In the genomic region with DNA sequence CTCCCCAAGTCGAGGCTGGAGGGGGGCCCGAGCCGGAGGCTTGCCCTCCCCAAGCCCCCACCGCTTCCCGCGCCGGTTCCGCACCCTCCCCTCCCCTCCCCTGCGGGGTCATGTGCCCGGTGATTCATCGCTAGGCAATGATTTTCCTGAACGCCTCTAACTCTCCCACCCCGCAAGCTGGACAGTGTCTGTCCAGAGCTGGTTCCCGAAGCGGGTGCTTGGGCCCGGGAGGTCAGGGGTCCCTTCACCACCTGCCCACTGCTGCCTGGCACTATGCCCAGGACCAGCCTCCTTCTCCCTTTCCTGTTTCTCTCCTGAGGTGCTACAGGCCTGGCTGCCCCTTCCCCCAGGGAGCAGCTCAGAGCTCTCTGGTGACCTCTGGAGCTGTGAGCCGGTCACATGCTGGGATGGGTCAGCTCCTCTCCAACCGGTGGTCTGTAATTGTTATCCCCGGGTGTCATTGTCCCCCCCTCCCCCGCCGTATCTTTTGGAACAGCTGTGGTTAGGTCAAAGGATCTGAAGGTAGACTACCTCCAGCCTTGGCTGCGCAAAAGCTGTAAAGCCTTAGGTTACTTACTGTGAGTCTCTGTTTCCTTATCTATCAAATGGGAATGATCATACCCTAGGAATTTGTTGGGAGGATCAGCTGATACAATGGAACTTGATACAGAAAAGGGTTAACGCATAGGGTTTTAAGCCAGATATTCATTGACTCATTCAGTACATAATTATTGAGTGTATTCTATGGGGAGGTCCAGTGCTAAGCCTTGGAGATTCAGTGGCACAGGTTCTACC, we compare ENCODE assay signal across 1 cellular context.
TF ChIP-seq lines count a peak whose summit lies in the region.

No MANE protein-coding gene starts in this region.

TF ChIP-seq in K562, 482 proteins besides CTCF, POLR2A, EP300 and RAD21 (continues in another document):
- TF ChIP-seq POLR2AphosphoS2 (IDR thresholded peaks at IDR 0.05; ENCODE audit: low read length) (no peak), SRSF1 (IDR thresholded peaks at IDR 0.05; ENCODE audit: low read depth, low read length) (no peak), TBP (optimal IDR thresholded peaks at IDR 0.05; ENCODE audit: low read depth, low read length) (no peak), RFX1 (IDR thresholded peaks at IDR 0.05) (no peak), HNRNPLL (IDR thresholded peaks at IDR 0.05; ENCODE audit: low read depth, low read length, poor library complexity, severe bottlenecking) (no peak), BRCA1 (IDR thresholded peaks at IDR 0.05) (no peak), BRCA1 (CRISPR knock-in tag; IDR thresholded peaks at IDR 0.05) (no peak), SLC30A9 (CRISPR knock-in tag; IDR thresholded peaks at IDR 0.05) (no peak), RBM34 (IDR thresholded peaks at IDR 0.05; ENCODE audit: borderline replicate concordance, insufficient read depth, low read length) (no peak), SRSF3 (IDR thresholded peaks at IDR 0.05; ENCODE audit: insufficient read depth, low read length) (no peak), MCM7 (IDR thresholded peaks at IDR 0.05) (no peak), CCNT2 (IDR thresholded peaks at IDR 0.05; ENCODE audit: borderline replicate concordance, extremely low read depth, insufficient read length, low read depth, low read length) (peak; percentile 3), THRAP3 (IDR thresholded peaks at IDR 0.05; ENCODE audit: borderline replicate concordance) (no peak), ZNF232 (CRISPR knock-in tag; IDR thresholded peaks at IDR 0.05) (no peak), ZFP36 (IDR thresholded peaks at IDR 0.05; ENCODE audit: low read depth, low read length, partially characterized antibody) (peak; percentile 56), LEF1 (IDR thresholded peaks at IDR 0.05) (no peak), KAT2B (IDR thresholded peaks at IDR 0.05; ENCODE audit: low read depth, low read length) (no peak), CBX3 (IDR thresholded peaks at IDR 0.05; ENCODE audit: borderline replicate concordance in 1 of 2, low read length in 2 of 2) (no peak), NR1H2 (CRISPR knock-in tag; IDR thresholded peaks at IDR 0.05) (no peak), CREBBP (IDR thresholded peaks at IDR 0.05; ENCODE audit: low read depth, low read length) (no peak), ASH1L (IDR thresholded peaks at IDR 0.05; ENCODE audit: borderline replicate concordance, low read depth, partially characterized antibody) (no peak), FOXJ3 (CRISPR knock-in tag; IDR thresholded peaks at IDR 0.05) (no peak), KLF13 (tag; IDR thresholded peaks at IDR 0.05; ENCODE audit: borderline replicate concordance, low read depth) (no peak), ZBTB8A (IDR thresholded peaks at IDR 0.05; ENCODE audit: partially characterized antibody) (no peak)
- TF ChIP-seq, protein P1, sequence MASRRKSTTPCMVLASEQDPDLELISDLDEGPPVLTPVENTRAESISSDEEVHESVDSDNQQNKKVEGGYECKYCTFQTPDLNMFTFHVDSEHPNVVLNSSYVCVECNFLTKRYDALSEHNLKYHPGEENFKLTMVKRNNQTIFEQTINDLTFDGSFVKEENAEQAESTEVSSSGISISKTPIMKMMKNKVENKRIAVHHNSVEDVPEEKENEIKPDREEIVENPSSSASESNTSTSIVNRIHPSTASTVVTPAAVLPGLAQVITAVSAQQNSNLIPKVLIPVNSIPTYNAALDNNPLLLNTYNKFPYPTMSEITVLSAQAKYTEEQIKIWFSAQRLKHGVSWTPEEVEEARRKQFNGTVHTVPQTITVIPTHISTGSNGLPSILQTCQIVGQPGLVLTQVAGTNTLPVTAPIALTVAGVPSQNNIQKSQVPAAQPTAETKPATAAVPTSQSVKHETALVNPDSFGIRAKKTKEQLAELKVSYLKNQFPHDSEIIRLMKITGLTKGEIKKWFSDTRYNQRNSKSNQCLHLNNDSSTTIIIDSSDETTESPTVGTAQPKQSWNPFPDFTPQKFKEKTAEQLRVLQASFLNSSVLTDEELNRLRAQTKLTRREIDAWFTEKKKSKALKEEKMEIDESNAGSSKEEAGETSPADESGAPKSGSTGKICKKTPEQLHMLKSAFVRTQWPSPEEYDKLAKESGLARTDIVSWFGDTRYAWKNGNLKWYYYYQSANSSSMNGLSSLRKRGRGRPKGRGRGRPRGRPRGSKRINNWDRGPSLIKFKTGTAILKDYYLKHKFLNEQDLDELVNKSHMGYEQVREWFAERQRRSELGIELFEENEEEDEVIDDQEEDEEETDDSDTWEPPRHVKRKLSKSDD (conservative IDR thresholded peaks at IDR 0.05; ENCODE audit: low read length): no peak
- TF ChIP-seq, protein P2, sequence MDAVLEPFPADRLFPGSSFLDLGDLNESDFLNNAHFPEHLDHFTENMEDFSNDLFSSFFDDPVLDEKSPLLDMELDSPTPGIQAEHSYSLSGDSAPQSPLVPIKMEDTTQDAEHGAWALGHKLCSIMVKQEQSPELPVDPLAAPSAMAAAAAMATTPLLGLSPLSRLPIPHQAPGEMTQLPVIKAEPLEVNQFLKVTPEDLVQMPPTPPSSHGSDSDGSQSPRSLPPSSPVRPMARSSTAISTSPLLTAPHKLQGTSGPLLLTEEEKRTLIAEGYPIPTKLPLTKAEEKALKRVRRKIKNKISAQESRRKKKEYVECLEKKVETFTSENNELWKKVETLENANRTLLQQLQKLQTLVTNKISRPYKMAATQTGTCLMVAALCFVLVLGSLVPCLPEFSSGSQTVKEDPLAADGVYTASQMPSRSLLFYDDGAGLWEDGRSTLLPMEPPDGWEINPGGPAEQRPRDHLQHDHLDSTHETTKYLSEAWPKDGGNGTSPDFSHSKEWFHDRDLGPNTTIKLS (IDR thresholded peaks at IDR 0.05; ENCODE audit: borderline replicate concordance, low read depth): no peak; the same call in 1 of the 2 replicates
- TF ChIP-seq, protein P3, sequence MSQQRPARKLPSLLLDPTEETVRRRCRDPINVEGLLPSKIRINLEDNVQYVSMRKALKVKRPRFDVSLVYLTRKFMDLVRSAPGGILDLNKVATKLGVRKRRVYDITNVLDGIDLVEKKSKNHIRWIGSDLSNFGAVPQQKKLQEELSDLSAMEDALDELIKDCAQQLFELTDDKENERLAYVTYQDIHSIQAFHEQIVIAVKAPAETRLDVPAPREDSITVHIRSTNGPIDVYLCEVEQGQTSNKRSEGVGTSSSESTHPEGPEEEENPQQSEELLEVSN (IDR thresholded peaks at IDR 0.05; ENCODE audit: borderline replicate concordance in 1 of 2, extremely low read depth in 1 of 2, insufficient read depth in 1 of 2, insufficient read length in 1 of 2, low read depth in 1 of 2, low read length in 1 of 2, poor library complexity in 1 of 2, severe bottlenecking in 1 of 2): no peak
- TF ChIP-seq, protein P4, sequence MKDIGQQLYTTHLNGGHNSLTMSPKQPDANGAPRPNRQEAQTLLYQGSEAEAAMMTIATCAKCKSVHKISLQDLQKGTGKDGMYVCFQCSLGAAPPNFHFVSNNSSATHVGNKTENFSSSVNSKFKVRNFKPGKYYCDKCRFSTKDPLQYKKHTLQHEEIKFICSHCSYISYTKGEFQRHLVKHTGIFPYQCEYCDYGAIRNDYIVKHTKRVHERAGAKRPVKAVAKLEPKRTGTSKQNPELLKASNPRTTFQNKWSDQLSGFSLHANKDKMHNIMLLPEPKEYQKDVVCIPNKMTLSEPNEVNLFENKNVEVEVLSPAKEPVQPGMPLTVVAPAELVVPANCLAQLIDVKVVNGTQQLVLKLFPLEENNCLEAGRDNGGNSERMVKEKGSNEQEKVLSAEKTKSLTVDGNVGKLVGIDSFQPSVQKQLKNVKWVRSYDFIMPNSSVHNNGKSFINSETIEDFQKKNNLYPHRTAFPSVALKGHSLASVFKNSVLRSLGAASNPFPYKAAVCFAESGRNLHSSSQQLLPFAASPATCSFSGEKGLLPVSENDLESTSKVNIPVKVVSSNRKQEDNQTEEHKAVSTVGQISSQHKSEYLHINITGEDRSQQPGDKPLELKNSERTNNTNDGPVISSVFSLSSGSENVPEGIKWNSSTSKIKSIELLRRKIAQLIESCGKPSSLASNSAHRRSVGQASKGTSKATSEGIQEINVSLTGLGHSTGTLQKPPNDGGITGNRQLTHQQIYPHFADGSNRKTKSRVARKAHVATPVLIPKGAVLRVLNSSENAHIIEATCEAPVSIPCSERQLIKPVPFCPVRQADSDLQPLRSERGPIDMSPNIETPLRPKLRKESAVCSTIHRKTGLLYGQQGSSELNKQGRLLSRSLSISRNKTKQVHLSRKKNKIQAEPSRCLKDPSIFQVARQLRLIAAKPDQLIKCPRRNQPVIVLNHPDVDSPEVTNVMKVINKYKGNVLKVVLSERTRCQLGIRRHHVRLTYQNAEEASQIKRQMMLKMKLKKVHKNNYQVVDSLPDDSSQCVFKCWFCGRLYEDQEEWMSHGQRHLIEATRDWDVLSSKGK (CRISPR knock-in tag; IDR thresholded peaks at IDR 0.05): no peak
- TF ChIP-seq, protein P5, sequence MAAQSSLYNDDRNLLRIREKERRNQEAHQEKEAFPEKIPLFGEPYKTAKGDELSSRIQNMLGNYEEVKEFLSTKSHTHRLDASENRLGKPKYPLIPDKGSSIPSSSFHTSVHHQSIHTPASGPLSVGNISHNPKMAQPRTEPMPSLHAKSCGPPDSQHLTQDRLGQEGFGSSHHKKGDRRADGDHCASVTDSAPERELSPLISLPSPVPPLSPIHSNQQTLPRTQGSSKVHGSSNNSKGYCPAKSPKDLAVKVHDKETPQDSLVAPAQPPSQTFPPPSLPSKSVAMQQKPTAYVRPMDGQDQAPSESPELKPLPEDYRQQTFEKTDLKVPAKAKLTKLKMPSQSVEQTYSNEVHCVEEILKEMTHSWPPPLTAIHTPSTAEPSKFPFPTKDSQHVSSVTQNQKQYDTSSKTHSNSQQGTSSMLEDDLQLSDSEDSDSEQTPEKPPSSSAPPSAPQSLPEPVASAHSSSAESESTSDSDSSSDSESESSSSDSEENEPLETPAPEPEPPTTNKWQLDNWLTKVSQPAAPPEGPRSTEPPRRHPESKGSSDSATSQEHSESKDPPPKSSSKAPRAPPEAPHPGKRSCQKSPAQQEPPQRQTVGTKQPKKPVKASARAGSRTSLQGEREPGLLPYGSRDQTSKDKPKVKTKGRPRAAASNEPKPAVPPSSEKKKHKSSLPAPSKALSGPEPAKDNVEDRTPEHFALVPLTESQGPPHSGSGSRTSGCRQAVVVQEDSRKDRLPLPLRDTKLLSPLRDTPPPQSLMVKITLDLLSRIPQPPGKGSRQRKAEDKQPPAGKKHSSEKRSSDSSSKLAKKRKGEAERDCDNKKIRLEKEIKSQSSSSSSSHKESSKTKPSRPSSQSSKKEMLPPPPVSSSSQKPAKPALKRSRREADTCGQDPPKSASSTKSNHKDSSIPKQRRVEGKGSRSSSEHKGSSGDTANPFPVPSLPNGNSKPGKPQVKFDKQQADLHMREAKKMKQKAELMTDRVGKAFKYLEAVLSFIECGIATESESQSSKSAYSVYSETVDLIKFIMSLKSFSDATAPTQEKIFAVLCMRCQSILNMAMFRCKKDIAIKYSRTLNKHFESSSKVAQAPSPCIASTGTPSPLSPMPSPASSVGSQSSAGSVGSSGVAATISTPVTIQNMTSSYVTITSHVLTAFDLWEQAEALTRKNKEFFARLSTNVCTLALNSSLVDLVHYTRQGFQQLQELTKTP (IDR thresholded peaks at IDR 0.05; ENCODE audit: low read depth in 1 of 2, partially characterized antibody in 2 of 2): peak in 1 of 2 experiments; percentile 61
- TF ChIP-seq, protein P6, sequence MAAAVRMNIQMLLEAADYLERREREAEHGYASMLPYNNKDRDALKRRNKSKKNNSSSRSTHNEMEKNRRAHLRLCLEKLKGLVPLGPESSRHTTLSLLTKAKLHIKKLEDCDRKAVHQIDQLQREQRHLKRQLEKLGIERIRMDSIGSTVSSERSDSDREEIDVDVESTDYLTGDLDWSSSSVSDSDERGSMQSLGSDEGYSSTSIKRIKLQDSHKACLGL (CRISPR knock-in tag; IDR thresholded peaks at IDR 0.05; ENCODE audit: borderline replicate concordance, poor library complexity, severe bottlenecking): no peak
- TF ChIP-seq, protein P7, sequence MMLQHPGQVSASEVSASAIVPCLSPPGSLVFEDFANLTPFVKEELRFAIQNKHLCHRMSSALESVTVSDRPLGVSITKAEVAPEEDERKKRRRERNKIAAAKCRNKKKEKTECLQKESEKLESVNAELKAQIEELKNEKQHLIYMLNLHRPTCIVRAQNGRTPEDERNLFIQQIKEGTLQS (IDR thresholded peaks at IDR 0.05): peak; percentile 94
- TF ChIP-seq, protein P7 (CRISPR knock-in tag; conservative IDR thresholded peaks at IDR 0.05): no peak
- TF ChIP-seq, protein P8, sequence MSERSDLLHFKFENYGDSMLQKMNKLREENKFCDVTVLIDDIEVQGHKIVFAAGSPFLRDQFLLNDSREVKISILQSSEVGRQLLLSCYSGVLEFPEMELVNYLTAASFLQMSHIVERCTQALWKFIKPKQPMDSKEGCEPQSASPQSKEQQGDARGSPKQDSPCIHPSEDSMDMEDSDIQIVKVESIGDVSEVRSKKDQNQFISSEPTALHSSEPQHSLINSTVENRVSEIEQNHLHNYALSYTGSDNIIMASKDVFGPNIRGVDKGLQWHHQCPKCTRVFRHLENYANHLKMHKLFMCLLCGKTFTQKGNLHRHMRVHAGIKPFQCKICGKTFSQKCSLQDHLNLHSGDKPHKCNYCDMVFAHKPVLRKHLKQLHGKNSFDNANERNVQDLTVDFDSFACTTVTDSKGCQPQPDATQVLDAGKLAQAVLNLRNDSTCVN (CRISPR knock-in tag; IDR thresholded peaks at IDR 0.05): no peak
- TF ChIP-seq, protein P9, sequence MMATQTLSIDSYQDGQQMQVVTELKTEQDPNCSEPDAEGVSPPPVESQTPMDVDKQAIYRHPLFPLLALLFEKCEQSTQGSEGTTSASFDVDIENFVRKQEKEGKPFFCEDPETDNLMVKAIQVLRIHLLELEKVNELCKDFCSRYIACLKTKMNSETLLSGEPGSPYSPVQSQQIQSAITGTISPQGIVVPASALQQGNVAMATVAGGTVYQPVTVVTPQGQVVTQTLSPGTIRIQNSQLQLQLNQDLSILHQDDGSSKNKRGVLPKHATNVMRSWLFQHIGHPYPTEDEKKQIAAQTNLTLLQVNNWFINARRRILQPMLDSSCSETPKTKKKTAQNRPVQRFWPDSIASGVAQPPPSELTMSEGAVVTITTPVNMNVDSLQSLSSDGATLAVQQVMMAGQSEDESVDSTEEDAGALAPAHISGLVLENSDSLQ (IDR thresholded peaks at IDR 0.05): no peak
- TF ChIP-seq, protein P10, sequence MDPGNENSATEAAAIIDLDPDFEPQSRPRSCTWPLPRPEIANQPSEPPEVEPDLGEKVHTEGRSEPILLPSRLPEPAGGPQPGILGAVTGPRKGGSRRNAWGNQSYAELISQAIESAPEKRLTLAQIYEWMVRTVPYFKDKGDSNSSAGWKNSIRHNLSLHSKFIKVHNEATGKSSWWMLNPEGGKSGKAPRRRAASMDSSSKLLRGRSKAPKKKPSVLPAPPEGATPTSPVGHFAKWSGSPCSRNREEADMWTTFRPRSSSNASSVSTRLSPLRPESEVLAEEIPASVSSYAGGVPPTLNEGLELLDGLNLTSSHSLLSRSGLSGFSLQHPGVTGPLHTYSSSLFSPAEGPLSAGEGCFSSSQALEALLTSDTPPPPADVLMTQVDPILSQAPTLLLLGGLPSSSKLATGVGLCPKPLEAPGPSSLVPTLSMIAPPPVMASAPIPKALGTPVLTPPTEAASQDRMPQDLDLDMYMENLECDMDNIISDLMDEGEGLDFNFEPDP (CRISPR knock-in tag; IDR thresholded peaks at IDR 0.05): no peak
- TF ChIP-seq, protein P11, sequence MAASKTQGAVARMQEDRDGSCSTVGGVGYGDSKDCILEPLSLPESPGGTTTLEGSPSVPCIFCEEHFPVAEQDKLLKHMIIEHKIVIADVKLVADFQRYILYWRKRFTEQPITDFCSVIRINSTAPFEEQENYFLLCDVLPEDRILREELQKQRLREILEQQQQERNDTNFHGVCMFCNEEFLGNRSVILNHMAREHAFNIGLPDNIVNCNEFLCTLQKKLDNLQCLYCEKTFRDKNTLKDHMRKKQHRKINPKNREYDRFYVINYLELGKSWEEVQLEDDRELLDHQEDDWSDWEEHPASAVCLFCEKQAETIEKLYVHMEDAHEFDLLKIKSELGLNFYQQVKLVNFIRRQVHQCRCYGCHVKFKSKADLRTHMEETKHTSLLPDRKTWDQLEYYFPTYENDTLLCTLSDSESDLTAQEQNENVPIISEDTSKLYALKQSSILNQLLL (CRISPR knock-in tag; IDR thresholded peaks at IDR 0.05; ENCODE audit: borderline replicate concordance): no peak
